1 cellular context compared by ENCODE assay signal in genomic region chr22:18031670-18032454, GRCh38.
TF ChIP-seq lines count a peak whose summit lies in the region.

No MANE protein-coding gene starts in this region.

TF ChIP-seq in SK-N-SH, 30 proteins besides CTCF, POLR2A, EP300 and RAD21 (continued from another document):
- TF ChIP-seq REST (IDR thresholded peaks at IDR 0.05; ENCODE audit: low read depth, low read length) (peak; percentile 35; the same call in 1 of the 2 replicates), JUND (IDR thresholded peaks at IDR 0.05) (peak; percentile 99), PBX3 (IDR thresholded peaks at IDR 0.05) (peak; percentile 85), RXRA (IDR thresholded peaks at IDR 0.05; ENCODE audit: borderline replicate concordance, low read depth) (peak; percentile 82), ELF1 (IDR thresholded peaks at IDR 0.05) (peak; percentile 42), NFIC (IDR thresholded peaks at IDR 0.05; ENCODE audit: borderline replicate concordance) (peak; percentile 99), POLR2AphosphoS5 (IDR thresholded peaks at IDR 0.05; ENCODE audit: low read depth, low read length) (peak; percentile 81; the same call in 1 of the 2 replicates), USF2 (IDR thresholded peaks at IDR 0.05; ENCODE audit: borderline replicate concordance, low read depth, low read length) (no peak), CHD2 (IDR thresholded peaks at IDR 0.05; ENCODE audit: low read length, partially characterized antibody) (no peak), TEAD4 (IDR thresholded peaks at IDR 0.05; ENCODE audit: borderline replicate concordance, insufficient read depth) (peak; percentile 93), RFX5 (IDR thresholded peaks at IDR 0.05; ENCODE audit: low read length) (no peak), GATA2 (CRISPR knock-in tag; IDR thresholded peaks at IDR 0.05) (no peak), EZH2phosphoT487 (IDR thresholded peaks at IDR 0.05; ENCODE audit: borderline replicate concordance, low read depth) (no peak), FOSL2 (IDR thresholded peaks at IDR 0.05; ENCODE audit: borderline replicate concordance, low read depth) (peak; percentile 98), IRF3 (IDR thresholded peaks at IDR 0.05; ENCODE audit: low read depth, low read length) (no peak), YY1 (IDR thresholded peaks at IDR 0.05; ENCODE audit: low read depth) (peak; percentile 24; the same call in 1 of the 2 replicates), RCOR1 (IDR thresholded peaks at IDR 0.05; ENCODE audit: low read length) (no peak)
